Comparison of ENCODE assay signal across 8 cellular contexts in the genomic region with DNA sequence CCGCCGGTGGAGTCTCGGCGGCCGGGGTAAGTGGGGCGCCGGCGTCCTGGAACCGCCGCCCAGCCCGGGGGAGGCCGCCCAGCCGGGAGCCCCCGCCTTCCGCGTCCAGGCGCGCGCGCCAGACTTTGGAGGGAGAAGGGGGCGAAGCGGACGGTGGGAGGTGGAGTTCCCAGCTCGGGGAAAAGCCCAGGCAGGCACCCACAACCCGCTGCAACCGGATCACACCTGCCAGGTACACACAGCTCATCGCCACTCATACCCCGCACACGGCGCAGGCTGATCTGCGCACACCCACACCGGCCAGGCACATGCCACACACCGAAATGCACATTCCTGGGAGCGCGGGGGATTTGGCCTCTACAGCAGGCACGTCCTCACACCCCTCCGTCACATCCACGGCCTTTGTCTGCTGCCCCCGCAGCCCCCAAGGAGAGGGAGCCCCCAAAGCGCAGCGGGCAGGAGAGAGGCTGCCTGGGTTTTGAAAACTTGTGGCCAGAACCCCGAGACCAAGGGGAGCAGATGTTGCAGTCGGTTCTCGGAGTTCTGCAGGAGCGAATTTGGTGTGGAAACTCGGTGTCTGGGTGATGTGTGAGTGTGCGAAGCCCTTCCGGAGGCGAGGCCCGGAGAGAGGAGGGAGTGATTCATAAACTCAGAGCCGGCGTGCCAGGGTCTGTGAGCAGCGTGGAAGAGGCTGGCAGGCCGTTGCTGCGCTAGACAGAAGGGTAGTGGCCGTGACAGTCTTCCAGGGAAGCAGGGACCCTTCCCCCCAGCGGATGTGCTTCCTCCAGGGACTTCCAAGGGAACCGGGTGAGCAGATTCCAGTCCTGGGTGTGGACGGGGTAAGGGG. TPM values are rescaled to one million over a fixed set of nuclear protein-coding genes. Genes with fewer than 3 reads are reported as not detected.
DNase-seq lines count a peak whose midpoint lies in the region; ATAC-seq, FAIRE-seq and TF ChIP-seq lines count a peak whose summit lies in the region.

No MANE protein-coding gene starts in this region.

- no peaks in the 10 kb centered on the region for H3K9me3 ChIP-seq in keratinocyte (ENCODE audit: control insufficient read depth, low read depth, low read length)

- H3K27me3 ChIP-seq in keratinocyte (ENCODE audit: control insufficient read depth, extremely low read depth, insufficient read depth, low read length) = no peaks in the 10 kb centered on the region

- H3K4me3 ChIP-seq in keratinocyte (ENCODE audit: control insufficient read depth in 2 of 3, extremely low read depth in 1 of 3, insufficient read depth in 2 of 3, low read depth in 1 of 3, low read length in 3 of 3) = peak overlapping the region; percentile 59 to 96 (median 94)

- H3K4me2 ChIP-seq in keratinocyte (ENCODE audit: control insufficient read depth, extremely low read depth, insufficient read depth, low read depth, low read length) = peak overlapping the region; percentile 95

- ATAC-seq in HG02870 (IDR thresholded peaks at IDR 0.05; ENCODE audit: unreplicated experiment) = no peak

- H2AFZ ChIP-seq in keratinocyte (ENCODE audit: control insufficient read depth, low read length) = peak overlapping the region; percentile 76

- H3K79me2 ChIP-seq in keratinocyte (ENCODE audit: control insufficient read depth, insufficient read depth, low read length) = peaks cover 52% of the 10 kb centered on the region

- H3K4me1 Mint-ChIP-seq in brain = peaks cover 62% of the 10 kb centered on the region

- peak overlapping the region; percentile 91 to 98 (median 95) for H3K27ac Mint-ChIP-seq in brain

- DNase-seq in GM04504 (ENCODE audit: low read depth) (peak; percentile 61), RWPE1 (ENCODE audit: low spot score) (peak; percentile 71), keratinocyte (ENCODE audit: low read depth, low spot score) (no peak), SHP77 treated with DMSO at 0.1 percent for 48 hours (lab: John Stamatoyannopoulos, UW) (no peak), activated gamma-delta T cell treated with Interleukin-2 at 50 U/mL for 16 hours (no peak)
- DNase-seq in stimulated activated CD4-positive, alpha-beta T cell treated with anti-CD3 and anti-CD28 coated beads, Interleukin-12 subunit alpha, Interleukin-12 subunit beta, amount 100 ng/mL, for 24 hours (ENCODE audit: low read depth in 2 of 2) = peak; percentile 28 to 49

- peak overlapping the region; percentile 90 to 100 (median 96) for H3K4me3 Mint-ChIP-seq in brain

- H3K36me3 ChIP-seq in keratinocyte (ENCODE audit: control insufficient read depth in 2 of 2, extremely low read depth in 1 of 2, insufficient read depth in 2 of 2, low read length in 2 of 2) = peaks cover 4 to 6% of the 10 kb centered on the region in 2 experiments

- FAIRE-seq in keratinocyte (lab: Jason Lieb, UNC) = peak; percentile 34

- peak overlapping the region; percentile 96 for H3K9ac ChIP-seq in keratinocyte (ENCODE audit: control insufficient read depth, extremely low read depth, insufficient read depth, low read length)

- CTCF ChIA-PET in RWPE1 (lab: Yijun Ruan, JAX) = interaction anchor here (0.6 to 1.5 kb wide), 2 partner anchors 68 to 289 kb away, joined by 3 to 5 read pairs; no protein-coding TSS in a partner anchor

- H3K9me3 Mint-ChIP-seq in brain = peaks cover 0 to 1% (median 0%) of the 10 kb centered on the region in 5 experiments

- POLR2A ChIA-PET in RWPE1 (lab: Yijun Ruan, JAX; ENCODE audit: low non-redundant PET) = no interaction called here

- peaks cover 10% of the 10 kb centered on the region for H3K27me3 Mint-ChIP-seq in brain

- H3K36me3 Mint-ChIP-seq in brain = no peaks in the 10 kb centered on the region

- H3K27ac ChIP-seq in RWPE1 (peak overlapping the region; percentile 93), keratinocyte (ENCODE audit: control insufficient read depth, insufficient read depth, low read length) (peak overlapping the region; percentile 94)

- peaks cover 46% of the 10 kb centered on the region for H3K4me1 ChIP-seq in keratinocyte (ENCODE audit: control insufficient read depth, extremely low read depth, insufficient read depth, low read length)

- dilution Hi-C loops in keratinocyte (cut with MboI; ENCODE audit: extremely low pct_ligation_motif_present, low sequenced_read_pairs) = no loop called here

- H4K20me1 ChIP-seq in keratinocyte (ENCODE audit: control insufficient read depth, extremely low read depth, insufficient read depth, low read length) = peaks cover 3% of the 10 kb centered on the region

- no peak for TF ChIP-seq CTCF in RWPE1 (conservative IDR thresholded peaks at IDR 0.05; ENCODE audit: low read depth)
- no peak for TF ChIP-seq CTCF in brain (conservative IDR thresholded peaks at IDR 0.05)
- TF ChIP-seq CTCF in keratinocyte (optimal IDR thresholded peaks at IDR 0.05 in 1 of 3, IDR thresholded peaks at IDR 0.05 in 1 of 3, conservative IDR thresholded peaks at IDR 0.05 in 1 of 3; ENCODE audit: extremely low read depth in 1 of 3, insufficient read depth in 2 of 3, low read length in 3 of 3) = no peak

- no peaks in the 10 kb centered on the region for H3K9me1 ChIP-seq in keratinocyte (ENCODE audit: control insufficient read depth, extremely low read depth, insufficient read depth, low read length)

RNA-seq across cellular contexts. Expression of a gene that starts 0.7 kb away (rescaled TPM):
- polyA plus RNA-seq in brain (ENCODE audit: insufficient read depth, low read depth, low replicate concordance) (11.4 TPM), keratinocyte (12.0 to 12.4 TPM (median 12.3 TPM) in 3 replicates)
- polyA plus RNA-seq in keratinocyte (2011; ENCODE audit: low read depth) = 3.6 TPM
- polyA plus RNA-seq in keratinocyte (2011; cell fraction: cytosol; rRNA removed) = 7.5 and 7.8 TPM in 2 replicates
- polyA plus RNA-seq in keratinocyte (2011; cell fraction: nucleus; rRNA removed) = 29.9 and 32.6 TPM in 2 replicates
- 5.8 and 14.6 TPM in 2 replicates for polyA plus RNA-seq in keratinocyte (2012; ENCODE audit: low replicate concordance)
- 17.8 to 29.2 TPM (median 23.1 TPM) in 3 replicates for polyA minus RNA-seq in keratinocyte
- polyA minus RNA-seq in keratinocyte (2011; cell fraction: cytosol; rRNA and poly(A)+ RNA removed) = 13.4 TPM
- 34.8 and 43.4 TPM in 2 replicates for polyA minus RNA-seq in keratinocyte (2011; cell fraction: nucleus; rRNA and poly(A)+ RNA removed)

Comparison
In these comparisons a context has a peak if more than half of its experiments do, and no peak if none do; other contexts are left out.
1. DNase-seq: peak in GM04504 (single experiment), RWPE1 (single experiment) and stimulated activated CD4-positive, alpha-beta T cell treated with anti-CD3 and anti-CD28 coated beads, Interleukin-12 subunit alpha, Interleukin-12 subunit beta, amount 100 ng/mL, for 24 hours (2 of 2); none in keratinocyte (single experiment), SHP77 treated with DMSO at 0.1 percent for 48 hours (single experiment) and activated gamma-delta T cell treated with Interleukin-2 at 50 U/mL for 16 hours (single experiment).